In the genomic region with DNA sequence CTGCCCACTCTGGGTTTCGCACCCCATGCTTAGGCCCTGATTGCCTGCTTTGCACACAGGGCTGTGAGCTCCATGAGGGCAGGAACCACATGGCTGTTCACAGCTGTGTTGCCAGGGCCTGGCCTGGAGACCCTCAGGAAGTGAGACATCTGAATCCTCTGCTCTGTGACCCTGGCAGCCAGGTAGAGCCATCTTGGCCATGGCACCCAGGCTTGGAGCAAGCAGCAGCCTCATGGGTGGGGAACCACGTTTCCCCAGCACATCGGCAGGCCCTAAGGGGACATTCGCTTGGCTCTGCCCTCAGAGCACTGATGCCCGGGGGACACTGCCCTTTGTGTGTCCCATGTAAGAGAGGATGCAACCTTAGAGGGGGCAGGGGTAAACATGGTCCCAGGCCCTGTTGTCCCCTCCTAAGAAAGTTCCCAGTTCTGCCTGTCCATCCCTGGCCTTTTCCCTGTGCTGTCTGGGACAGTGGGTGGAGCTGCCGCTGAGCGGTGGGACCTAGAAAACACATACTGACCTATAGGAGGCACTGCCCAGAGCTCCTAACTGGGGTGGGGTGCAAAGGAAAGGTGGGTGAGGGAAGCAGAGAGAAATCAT, we compare ENCODE assay signal across 1 cellular context.
TF ChIP-seq lines count a peak whose summit lies in the region.

No MANE protein-coding gene starts in this region.

TF ChIP-seq in K562, 482 proteins besides CTCF, POLR2A, EP300 and RAD21:
- TF ChIP-seq ZZZ3 (IDR thresholded peaks at IDR 0.05) (no peak), RNF219 (CRISPR knock-in tag; IDR thresholded peaks at IDR 0.05) (no peak)
- TF ChIP-seq, protein P1, sequence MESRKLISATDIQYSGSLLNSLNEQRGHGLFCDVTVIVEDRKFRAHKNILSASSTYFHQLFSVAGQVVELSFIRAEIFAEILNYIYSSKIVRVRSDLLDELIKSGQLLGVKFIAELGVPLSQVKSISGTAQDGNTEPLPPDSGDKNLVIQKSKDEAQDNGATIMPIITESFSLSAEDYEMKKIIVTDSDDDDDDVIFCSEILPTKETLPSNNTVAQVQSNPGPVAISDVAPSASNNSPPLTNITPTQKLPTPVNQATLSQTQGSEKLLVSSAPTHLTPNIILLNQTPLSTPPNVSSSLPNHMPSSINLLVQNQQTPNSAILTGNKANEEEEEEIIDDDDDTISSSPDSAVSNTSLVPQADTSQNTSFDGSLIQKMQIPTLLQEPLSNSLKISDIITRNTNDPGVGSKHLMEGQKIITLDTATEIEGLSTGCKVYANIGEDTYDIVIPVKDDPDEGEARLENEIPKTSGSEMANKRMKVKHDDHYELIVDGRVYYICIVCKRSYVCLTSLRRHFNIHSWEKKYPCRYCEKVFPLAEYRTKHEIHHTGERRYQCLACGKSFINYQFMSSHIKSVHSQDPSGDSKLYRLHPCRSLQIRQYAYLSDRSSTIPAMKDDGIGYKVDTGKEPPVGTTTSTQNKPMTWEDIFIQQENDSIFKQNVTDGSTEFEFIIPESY (CRISPR knock-in tag; IDR thresholded peaks at IDR 0.05) = peak; percentile 97
